In the genomic region with DNA sequence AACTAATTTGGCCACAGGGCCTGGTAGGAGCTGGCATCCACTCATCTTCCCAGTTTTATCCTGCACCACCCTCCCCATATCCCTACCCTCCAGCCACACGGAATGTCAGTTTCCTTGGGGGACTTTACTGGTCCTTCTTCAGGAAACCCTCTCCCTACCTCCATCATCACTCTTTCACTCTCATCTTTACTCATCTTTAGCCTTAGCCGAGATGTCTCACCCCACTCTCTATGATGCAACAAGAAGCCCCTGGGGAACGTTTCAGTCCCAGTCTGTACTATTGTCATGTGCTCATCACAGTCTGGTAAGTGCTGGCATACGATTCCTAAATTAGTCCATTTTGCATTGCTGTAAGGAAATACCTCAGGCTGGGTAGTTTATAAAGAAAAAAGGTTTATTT, we compare ENCODE assay signal across 13 cellular contexts. TPM values are rescaled to one million over a fixed set of nuclear protein-coding genes. Genes with fewer than 3 reads are reported as not detected.
A peak's percentile ranks its signal among the peaks of the same experiment; 100 is the strongest.
DNase-seq lines count a peak whose midpoint lies in the region; ATAC-seq lines count a peak whose summit lies in the region.
"Had no signal": no experiment of that assay in that cellular context is flagged by ENCODE, and none has a peak within 500 bp of the region (broad histone marks: within the 10 kb centered on the region; RNA-seq: fewer than 3 reads in every experiment).

No MANE protein-coding gene starts in this region.

- H3F3A ChIP-seq in GM23248 (ENCODE audit: insufficient read depth): peaks cover 10% of the 10 kb centered on the region; the same call in 1 of the 2 replicates

- no peaks in the 10 kb centered on the region for H3K36me3 ChIP-seq in GM23248 (ENCODE audit: low read depth)

- H3K27ac Mint-ChIP-seq in activated naive CD8-positive, alpha-beta T cell treated with anti-CD3 and anti-CD28 coated beads, Interleukin-2, amount 50 U/mL, for 24 hours: peak overlapping the region; percentile 15
- no peak overlapping the region for H3K27ac Mint-ChIP-seq in activated naive CD8-positive, alpha-beta T cell treated with anti-CD3 and anti-CD28 coated beads for 36 hours
- H3K27ac Mint-ChIP-seq in stimulated activated naive CD8-positive, alpha-beta T cell treated with anti-CD3 and anti-CD28 coated beads, Interleukin-15, amount 100 ng/mL, for 72 hours: peak overlapping the region in 1 of 2 donors; percentile 21
- H3K27ac Mint-ChIP-seq: T-helper 1 cell treated with Interleukin-12 subunit alpha and Interleukin-12 subunit beta and Interleukin-4 antibody, amounts not matched to agents 30 μg/mL and 1 μg/mL, for 36 hours had no signal

- in situ Hi-C loops in GM23248 (cut with MboI): no loop called here

- H3K9ac ChIP-seq in GM23248: no peak overlapping the region

- peaks cover 42% of the 10 kb centered on the region for H3K4me1 Mint-ChIP-seq in activated naive CD8-positive, alpha-beta T cell treated with anti-CD3 and anti-CD28 coated beads, Interleukin-2, amount 50 U/mL, for 24 hours
- H3K4me1 Mint-ChIP-seq in activated naive CD8-positive, alpha-beta T cell treated with anti-CD3 and anti-CD28 coated beads for 36 hours: peaks cover 14% of the 10 kb centered on the region
- peaks cover 43% of the 10 kb centered on the region for H3K4me1 Mint-ChIP-seq in stimulated activated naive CD8-positive, alpha-beta T cell treated with anti-CD3 and anti-CD28 coated beads, Interleukin-15, amount 100 ng/mL, for 72 hours

- H3K4me2 ChIP-seq in GM23248 (ENCODE audit: unreplicated experiment): no peak overlapping the region

- H3K79me2 ChIP-seq in GM23248 (ENCODE audit: insufficient read depth): no peaks in the 10 kb centered on the region

- no peaks in the 10 kb centered on the region for H4K20me1 ChIP-seq in GM23248 (ENCODE audit: insufficient read depth)

- H2AFZ ChIP-seq in GM23248: no peak overlapping the region

- H3K4me3 Mint-ChIP-seq in activated naive CD8-positive, alpha-beta T cell treated with anti-CD3 and anti-CD28 coated beads, Interleukin-2, amount 50 U/mL, for 24 hours: peak overlapping the region; percentile 10
- H3K4me3 Mint-ChIP-seq in activated naive CD8-positive, alpha-beta T cell treated with anti-CD3 and anti-CD28 coated beads for 36 hours: no peak overlapping the region
- H3K4me3 Mint-ChIP-seq in stimulated activated naive CD8-positive, alpha-beta T cell treated with anti-CD3 and anti-CD28 coated beads, Interleukin-15, amount 100 ng/mL, for 72 hours: peak overlapping the region in 1 of 2 donors; percentile 6
- H3K4me3 Mint-ChIP-seq: T-helper 1 cell treated with Interleukin-12 subunit alpha and Interleukin-12 subunit beta and Interleukin-4 antibody, amounts not matched to agents 30 μg/mL and 1 μg/mL, for 36 hours had no signal

- DNase-seq in activated naive CD8-positive, alpha-beta T cell treated with anti-CD3 and anti-CD28 coated beads, Interleukin-2, amount 50 U/mL, for 24 hours: no peak
- no peak for DNase-seq in activated naive CD8-positive, alpha-beta T cell treated with anti-CD3 and anti-CD28 coated beads for 36 hours
- DNase-seq in GM23248: peak; percentile 22
- peak in 1 of 2 donors; percentile 21 for DNase-seq in stimulated activated naive CD8-positive, alpha-beta T cell treated with anti-CD3 and anti-CD28 coated beads, Interleukin-15, amount 100 ng/mL, for 72 hours
- no peak for DNase-seq in substantia nigra (lab: John Stamatoyannopoulos, UW)
- no peak for DNase-seq in Kasumi-1 (lab: John Stamatoyannopoulos, UW)
- no peak for DNase-seq in NCI-H146 (lab: John Stamatoyannopoulos, UW)
- DNase-seq: activated CD8-positive, alpha-beta memory T cell treated with anti-CD3 and anti-CD28 coated beads, Interleukin-2, amount 50 U/mL, for 4 hours; hippocampal formation; NCI-H1694 treated with DMSO at 0.1 percent for 48 hours; pancreas had no signal

- peak; percentile 47 for ATAC-seq in activated naive CD8-positive, alpha-beta T cell treated with anti-CD3 and anti-CD28 coated beads, Interleukin-2, amount 50 U/mL, for 24 hours
- ATAC-seq in HG03432 (IDR thresholded peaks at IDR 0.05; ENCODE audit: unreplicated experiment): peak; percentile 89
- ATAC-seq in stimulated activated naive CD8-positive, alpha-beta T cell treated with anti-CD3 and anti-CD28 coated beads, Interleukin-15, amount 100 ng/mL, for 72 hours: peak; percentile 48
- ATAC-seq: pancreas had no signal

- H3K4me1 ChIP-seq in GM23248 (ENCODE audit: insufficient read depth): 0 out of 2 replicates have a peak, but pooled peaks cover 11% of the 10 kb centered on the region
- H3K4me1 ChIP-seq: pancreas had no signal

- 35 to 37% methylated on average over 4 of the region's 4 CpGs for WGBS in GM23248 (ENCODE audit: low coverage in 1 of 2, low lambda C conversion rate in 2 of 2, missing lambda C conversion rate in 2 of 2), 2 experiments

- no peak overlapping the region for H3K4me3 ChIP-seq in GM23248
- H3K4me3 ChIP-seq: pancreas had no signal

- H3K9me3 Mint-ChIP-seq in activated naive CD8-positive, alpha-beta T cell treated with anti-CD3 and anti-CD28 coated beads, Interleukin-2, amount 50 U/mL, for 24 hours: no peaks in the 10 kb centered on the region
- no peaks in the 10 kb centered on the region for H3K9me3 Mint-ChIP-seq in activated naive CD8-positive, alpha-beta T cell treated with anti-CD3 and anti-CD28 coated beads for 36 hours
- no peaks in the 10 kb centered on the region for H3K9me3 Mint-ChIP-seq in stimulated activated naive CD8-positive, alpha-beta T cell treated with anti-CD3 and anti-CD28 coated beads, Interleukin-15, amount 100 ng/mL, for 72 hours
- H3K9me3 Mint-ChIP-seq: T-helper 1 cell treated with Interleukin-12 subunit alpha and Interleukin-12 subunit beta and Interleukin-4 antibody, amounts not matched to agents 30 μg/mL and 1 μg/mL, for 36 hours had no signal

- H3K27ac ChIP-seq in GM23248: no peak overlapping the region
- no peak overlapping the region for H3K27ac ChIP-seq in substantia nigra (ENCODE audit: low read depth, low read length, poor library complexity, severe bottlenecking)
- H3K27ac ChIP-seq: pancreas had no signal

- peaks cover 13% of the 10 kb centered on the region for H3K36me3 Mint-ChIP-seq in activated naive CD8-positive, alpha-beta T cell treated with anti-CD3 and anti-CD28 coated beads, Interleukin-2, amount 50 U/mL, for 24 hours (ENCODE audit: low read depth)
- H3K36me3 Mint-ChIP-seq in activated naive CD8-positive, alpha-beta T cell treated with anti-CD3 and anti-CD28 coated beads for 36 hours: peaks cover 4% of the 10 kb centered on the region

- H3K27me3 Mint-ChIP-seq in activated naive CD8-positive, alpha-beta T cell treated with anti-CD3 and anti-CD28 coated beads, Interleukin-2, amount 50 U/mL, for 24 hours: no peaks in the 10 kb centered on the region
- H3K27me3 Mint-ChIP-seq in activated naive CD8-positive, alpha-beta T cell treated with anti-CD3 and anti-CD28 coated beads for 36 hours: no peaks in the 10 kb centered on the region
- H3K27me3 Mint-ChIP-seq in stimulated activated naive CD8-positive, alpha-beta T cell treated with anti-CD3 and anti-CD28 coated beads, Interleukin-15, amount 100 ng/mL, for 72 hours: no peaks in the 10 kb centered on the region

- no peaks in the 10 kb centered on the region for H3K9me2 ChIP-seq in GM23248 (ENCODE audit: insufficient read depth)

- H3K27me3 ChIP-seq in GM23248 (replicated peaks; ENCODE audit: insufficient read depth): no peaks in the 10 kb centered on the region
- H3K27me3 ChIP-seq: pancreas had no signal

- no peaks in the 10 kb centered on the region for H3K9me3 ChIP-seq in GM23248 (ENCODE audit: low read depth)
- H3K9me3 ChIP-seq: pancreas had no signal

RNA-seq across cellular contexts. Expression of a gene that starts 34.9 kb away (rescaled TPM):
- total RNA-seq in activated naive CD8-positive, alpha-beta T cell treated with anti-CD3 and anti-CD28 coated beads for 36 hours: 10 to 100 TPM; 80.3 to 82.6 TPM
- total RNA-seq in GM23248 (2014; rRNA removed; shearing (Covaris generic)): 101 and 113 TPM in 2 replicates
- 98.0 and 105 TPM in 2 replicates for polyA plus RNA-seq in GM23248 (2016; fragmentation: Nextera tagmentation; extraction: Ambion mirVana)
